ENCODE assay signal across 1 cellular context in genomic region chr5:56144211-56144610, GRCh38.
TF ChIP-seq lines count a peak whose summit lies in the region.

No MANE protein-coding gene starts in this region.

TF ChIP-seq in A549, 52 proteins besides CTCF, POLR2A, EP300 and RAD21:
- TF ChIP-seq JUN (IDR thresholded peaks at IDR 0.05) (no peak), RFX5 (IDR thresholded peaks at IDR 0.05) (no peak), MYC (IDR thresholded peaks at IDR 0.05; ENCODE audit: borderline replicate concordance, low read length) (no peak), CHD2 (IDR thresholded peaks at IDR 0.05; ENCODE audit: low read length, partially characterized antibody) (no peak), SMC3 (IDR thresholded peaks at IDR 0.05) (no peak), CBX2 (IDR thresholded peaks at IDR 0.05; ENCODE audit: borderline replicate concordance, low read depth) (no peak), CBX8 (IDR thresholded peaks at IDR 0.05) (no peak)
- TF ChIP-seq, protein P1, sequence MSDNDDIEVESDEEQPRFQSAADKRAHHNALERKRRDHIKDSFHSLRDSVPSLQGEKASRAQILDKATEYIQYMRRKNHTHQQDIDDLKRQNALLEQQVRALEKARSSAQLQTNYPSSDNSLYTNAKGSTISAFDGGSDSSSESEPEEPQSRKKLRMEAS (IDR thresholded peaks at IDR 0.05): no peak
